In genomic region chr1:228317891-228318810, GRCh38 we compare ENCODE assay signal across 17 cellular contexts.
DNase-seq lines count a peak whose midpoint lies in the region; ATAC-seq and TF ChIP-seq lines count a peak whose summit lies in the region.
"Had no signal": no experiment of that assay in that cellular context is flagged by ENCODE, and none has a peak within 500 bp of the region (broad histone marks: within the 10 kb centered on the region; RNA-seq: fewer than 3 reads in every experiment).

No MANE protein-coding gene starts in this region.

- H2AFZ ChIP-seq in neuronal stem cell (ENCODE audit: low read length) = no peak overlapping the region
- H2AFZ ChIP-seq: GM23248 had no signal

- H2BK12ac ChIP-seq in neuronal stem cell (ENCODE audit: low read length) = no peak overlapping the region

- H2AK5ac ChIP-seq in neuronal stem cell (ENCODE audit: low read depth, low read length) = no peak overlapping the region

- H3K4me3 Mint-ChIP-seq in activated naive CD4-positive, alpha-beta T cell treated with anti-CD3 and anti-CD28 coated beads, Interleukin-2, amount 10 ng/mL, durations not matched to agents 7 days and 5 days = no peak overlapping the region
- H3K4me3 Mint-ChIP-seq in T-helper 17 cell = no peak overlapping the region
- H3K4me3 Mint-ChIP-seq in type B pancreatic cell = no peak overlapping the region
- no peak overlapping the region for H3K4me3 Mint-ChIP-seq in WTC11

- H3K9me3 ChIP-seq in T-helper 17 cell (ENCODE audit: control insufficient read depth, low read length, poor library complexity, severe bottlenecking) (no peaks in the 10 kb centered on the region), neuronal stem cell (replicated peaks in 1 of 2; ENCODE audit: control insufficient read depth in 2 of 2, insufficient read depth in 1 of 2, low read depth in 1 of 2, low read length in 2 of 2) (peaks cover 0 to 3% of the 10 kb centered on the region in 2 donors)

- no peak overlapping the region for H3K14ac ChIP-seq in neuronal stem cell (ENCODE audit: low read length)

- POLR2A ChIA-PET in WTC11 (lab: Charles Lee) = no interaction called here

- no peak overlapping the region for H3K18ac ChIP-seq in neuronal stem cell (ENCODE audit: low read length)

- H3K27me3 ChIP-seq in neuronal stem cell (ENCODE audit: control insufficient read depth in 3 of 3, insufficient read depth in 3 of 3, low read depth in 1 of 3, low read length in 3 of 3) = no peaks in the 10 kb centered on the region

- TF ChIP-seq CTCF in type B pancreatic cell (conservative IDR thresholded peaks at IDR 0.05) (no peak), WTC11 (IDR thresholded peaks at IDR 0.05) (no peak)

- H3K27ac Mint-ChIP-seq in activated naive CD4-positive, alpha-beta T cell treated with anti-CD3 and anti-CD28 coated beads, Interleukin-2, amount 10 ng/mL, durations not matched to agents 7 days and 5 days = no peak overlapping the region
- H3K27ac Mint-ChIP-seq in T-helper 17 cell (no peak overlapping the region), type B pancreatic cell (no peak overlapping the region), WTC11 (no peak overlapping the region)

- no peaks in the 10 kb centered on the region for H3K4me1 ChIP-seq in neuronal stem cell (ENCODE audit: control insufficient read depth in 2 of 2, insufficient read depth in 1 of 2, low read depth in 1 of 2, low read length in 2 of 2)

- DNase-seq in activated naive CD4-positive, alpha-beta T cell treated with anti-CD3 and anti-CD28 coated beads, Interleukin-2, amount 10 ng/mL, durations not matched to agents 7 days and 5 days = peak; percentile 15
- DNase-seq in activated naive CD4-positive, alpha-beta T cell treated with Interleukin-2 at 50 U/mL for 16 hours = no peak
- DNase-seq in T-helper 17 cell (peak in 2 of 3 donors; percentile 1 to 6), neuronal stem cell (ENCODE audit: low spot score) (no peak), type B pancreatic cell (ENCODE audit: extremely low spot score, unreplicated experiment) (peak; percentile 55), EL (no peak), WTC11 (ENCODE audit: low spot score) (no peak)
- DNase-seq: DMS53, GM23248, IMR-90, Kasumi-1, NCI-H1417, NCI-H2029, NCI-H510A treated with DMSO at 0.1 percent for 48 hours had no signal

- peak overlapping the region; percentile 26 for H2BK5ac ChIP-seq in neuronal stem cell (ENCODE audit: low read length)

- no peak for ATAC-seq in T-helper 17 cell
- ATAC-seq in HG03095 (IDR thresholded peaks at IDR 0.05; ENCODE audit: unreplicated experiment) = no peak
- ATAC-seq in WTC11 = no peak
- ATAC-seq: GM12878, HCT116 had no signal

- peaks cover 0 to 36% of the 10 kb centered on the region in 2 donors for H3K36me3 ChIP-seq in neuronal stem cell (replicated peaks in 1 of 2; ENCODE audit: control insufficient read depth in 2 of 2, insufficient read depth in 2 of 2, low read length in 2 of 2)

- no CpG with 5 or more reads among the region's 16 CpGs for WGBS in neuronal stem cell (ENCODE audit: extremely low coverage in 2 of 2, insufficient read length in 2 of 2, insufficient replicate concordance in 1 of 2), 2 donors

- H3K9me3 Mint-ChIP-seq in activated naive CD4-positive, alpha-beta T cell treated with anti-CD3 and anti-CD28 coated beads, Interleukin-2, amount 10 ng/mL, durations not matched to agents 7 days and 5 days = peaks cover 1% of the 10 kb centered on the region
- H3K9me3 Mint-ChIP-seq in type B pancreatic cell (peaks cover 2% of the 10 kb centered on the region), WTC11 (peaks cover 1% of the 10 kb centered on the region; the same call in 1 of the 2 replicates)

- H3K4me2 ChIP-seq in neuronal stem cell (ENCODE audit: insufficient read depth, low read length, poor library complexity, severe bottlenecking) = no peak overlapping the region

- H2BK15ac ChIP-seq in neuronal stem cell (ENCODE audit: low read length) = no peak overlapping the region

- no peak overlapping the region for H3K4me3 ChIP-seq in neuronal stem cell (ENCODE audit: low read length in 2 of 2)
- H3K4me3 ChIP-seq: GM12878, GM23248 had no signal

- no peak overlapping the region for H4K8ac ChIP-seq in neuronal stem cell (ENCODE audit: low read depth, low read length)

- CTCF ChIA-PET in activated naive CD4-positive, alpha-beta T cell treated with anti-CD3 and anti-CD28 coated beads, Interleukin-2, amount 10 ng/mL, durations not matched to agents 7 days and 5 days (lab: Charles Lee) = no interaction called here
- CTCF ChIA-PET in WTC11 (lab: Charles Lee) = no interaction called here

- H3K4ac ChIP-seq in neuronal stem cell (ENCODE audit: low read length) = no peak overlapping the region

- no peaks in the 10 kb centered on the region for H3K27me3 Mint-ChIP-seq in activated naive CD4-positive, alpha-beta T cell treated with anti-CD3 and anti-CD28 coated beads, Interleukin-2, amount 10 ng/mL, durations not matched to agents 7 days and 5 days
- H3K27me3 Mint-ChIP-seq in T-helper 17 cell (no peaks in the 10 kb centered on the region), type B pancreatic cell (no peaks in the 10 kb centered on the region), WTC11 (ENCODE audit: low read depth) (no peaks in the 10 kb centered on the region; the same call in 1 of the 2 replicates)

- H3K9ac ChIP-seq in neuronal stem cell (ENCODE audit: low read depth, low read length, poor library complexity) = no peak overlapping the region
- H3K9ac ChIP-seq: GM23248 had no signal

- H3K79me1 ChIP-seq in neuronal stem cell (ENCODE audit: low read depth, low read length) = no peaks in the 10 kb centered on the region

- H4K91ac ChIP-seq in neuronal stem cell (ENCODE audit: low read depth, low read length, poor library complexity) = no peak overlapping the region

- H3K27ac ChIP-seq in neuronal stem cell (replicated peaks; ENCODE audit: low read length) = no peak overlapping the region
- H3K27ac ChIP-seq: GM23248 had no signal

- H3K36me3 Mint-ChIP-seq in activated naive CD4-positive, alpha-beta T cell treated with anti-CD3 and anti-CD28 coated beads, Interleukin-2, amount 10 ng/mL, durations not matched to agents 7 days and 5 days = no peaks in the 10 kb centered on the region
- H3K36me3 Mint-ChIP-seq in T-helper 17 cell (ENCODE audit: low read depth) = no peaks in the 10 kb centered on the region
- peaks cover 9% of the 10 kb centered on the region for H3K36me3 Mint-ChIP-seq in type B pancreatic cell
- peaks cover 15% of the 10 kb centered on the region for H3K36me3 Mint-ChIP-seq in WTC11

- H3K23ac ChIP-seq in neuronal stem cell (ENCODE audit: low read depth, low read length, poor library complexity) = no peak overlapping the region

- no peak overlapping the region for H2BK120ac ChIP-seq in neuronal stem cell (ENCODE audit: low read depth, low read length)

- no peaks in the 10 kb centered on the region for H3K4me1 Mint-ChIP-seq in activated naive CD4-positive, alpha-beta T cell treated with anti-CD3 and anti-CD28 coated beads, Interleukin-2, amount 10 ng/mL, durations not matched to agents 7 days and 5 days
- no peaks in the 10 kb centered on the region for H3K4me1 Mint-ChIP-seq in T-helper 17 cell
- H3K4me1 Mint-ChIP-seq in type B pancreatic cell (ENCODE audit: unreplicated experiment) = no peaks in the 10 kb centered on the region
- H3K4me1 Mint-ChIP-seq in WTC11 = no peaks in the 10 kb centered on the region

TF ChIP-seq in WTC11, 78 proteins besides CTCF, POLR2A, EP300 and RAD21:
- TF ChIP-seq HMGA2 (CRISPR knock-in tag; IDR thresholded peaks at IDR 0.05) (no peak), CBFB (CRISPR knock-in tag; IDR thresholded peaks at IDR 0.05; ENCODE audit: low read depth) (no peak), NFATC4 (CRISPR knock-in tag; IDR thresholded peaks at IDR 0.05) (no peak), ZNF232 (CRISPR knock-in tag; IDR thresholded peaks at IDR 0.05) (no peak), ZNF281 (CRISPR knock-in tag; IDR thresholded peaks at IDR 0.05) (no peak), ATF1 (CRISPR knock-in tag; IDR thresholded peaks at IDR 0.05) (no peak)

Comparison
In these comparisons a context has a peak if more than half of its experiments do, and no peak if none do; other contexts are left out.
1. DNase-seq: peak in activated naive CD4-positive, alpha-beta T cell treated with anti-CD3 and anti-CD28 coated beads, Interleukin-2, amount 10 ng/mL, durations not matched to agents 7 days and 5 days (single experiment), T-helper 17 cell (2 of 3) and type B pancreatic cell (single experiment); none in activated naive CD4-positive, alpha-beta T cell treated with Interleukin-2 at 50 U/mL for 16 hours (single experiment), neuronal stem cell (single experiment), EL (single experiment) and WTC11 (single experiment).